Comparison of ENCODE assay signal across 1 cellular context in genomic region chr21:44800971-44801467, GRCh38.
TF ChIP-seq lines count a peak whose summit lies in the region.

No MANE protein-coding gene starts in this region.

TF ChIP-seq in HepG2, 621 proteins besides CTCF, POLR2A, EP300 and RAD21 (continued from another document):
- no peak for TF ChIP-seq ZBTB44 (CRISPR knock-in tag; IDR thresholded peaks at IDR 0.05)
- no peak for TF ChIP-seq CC2D1A (CRISPR knock-in tag; IDR thresholded peaks at IDR 0.05)
- TF ChIP-seq MEIS2 (CRISPR knock-in tag; IDR thresholded peaks at IDR 0.05) = no peak
- no peak for TF ChIP-seq SETDB1 (CRISPR knock-in tag; IDR thresholded peaks at IDR 0.05; ENCODE audit: borderline replicate concordance)
- TF ChIP-seq DDIT3 (CRISPR knock-in tag; IDR thresholded peaks at IDR 0.05) = no peak
- TF ChIP-seq ZNF446 (CRISPR knock-in tag; IDR thresholded peaks at IDR 0.05) = no peak
- TF ChIP-seq ZNF263 (CRISPR knock-in tag; IDR thresholded peaks at IDR 0.05) = no peak
- TF ChIP-seq SP4 (CRISPR knock-in tag; IDR thresholded peaks at IDR 0.05) = no peak
- no peak for TF ChIP-seq ZNF180 (CRISPR knock-in tag; IDR thresholded peaks at IDR 0.05; ENCODE audit: borderline replicate concordance, low read depth)
- no peak for TF ChIP-seq GABPA (IDR thresholded peaks at IDR 0.05; ENCODE audit: low read depth, low read length)
- 0 out of 2 replicates have a peak, but pooled peaks have one; percentile 36 for TF ChIP-seq GABPA (CRISPR knock-in tag; IDR thresholded peaks at IDR 0.05; ENCODE audit: low read depth)
- TF ChIP-seq ZSCAN29 (CRISPR knock-in tag; conservative IDR thresholded peaks at IDR 0.05) = 0 out of 2 replicates have a peak, but pooled peaks have one; percentile 24
- TF ChIP-seq ZNF709 (CRISPR knock-in tag; IDR thresholded peaks at IDR 0.05) = no peak
- TF ChIP-seq SOX13 (IDR thresholded peaks at IDR 0.05) = no peak
- no peak for TF ChIP-seq SOX13 (CRISPR knock-in tag; conservative IDR thresholded peaks at IDR 0.05 in 1 of 2, IDR thresholded peaks at IDR 0.05 in 1 of 2)
- TF ChIP-seq ZNF496 (CRISPR knock-in tag; IDR thresholded peaks at IDR 0.05; ENCODE audit: insufficient replicate concordance) = no peak
- TF ChIP-seq ZNF570 (CRISPR knock-in tag; IDR thresholded peaks at IDR 0.05; ENCODE audit: borderline replicate concordance) = no peak
- TF ChIP-seq ZNF441 (CRISPR knock-in tag; IDR thresholded peaks at IDR 0.05; ENCODE audit: borderline replicate concordance) = no peak
- no peak for TF ChIP-seq IKZF5 (CRISPR knock-in tag; IDR thresholded peaks at IDR 0.05)
- no peak for TF ChIP-seq JARID2 (CRISPR knock-in tag; IDR thresholded peaks at IDR 0.05; ENCODE audit: insufficient replicate concordance)
- no peak for TF ChIP-seq ZNF792 (CRISPR knock-in tag; IDR thresholded peaks at IDR 0.05)
- TF ChIP-seq ARID3A (IDR thresholded peaks at IDR 0.05; ENCODE audit: low read depth, low read length) = no peak
- TF ChIP-seq ZBTB3 (CRISPR knock-in tag; IDR thresholded peaks at IDR 0.05; ENCODE audit: borderline replicate concordance, low read depth) = no peak
- TF ChIP-seq NBN (conservative IDR thresholded peaks at IDR 0.05) = no peak
- no peak for TF ChIP-seq TEAD3 (CRISPR knock-in tag; optimal IDR thresholded peaks at IDR 0.05; ENCODE audit: borderline replicate concordance)
